ENCODE assay signal across 15 cellular contexts in the genomic region with DNA sequence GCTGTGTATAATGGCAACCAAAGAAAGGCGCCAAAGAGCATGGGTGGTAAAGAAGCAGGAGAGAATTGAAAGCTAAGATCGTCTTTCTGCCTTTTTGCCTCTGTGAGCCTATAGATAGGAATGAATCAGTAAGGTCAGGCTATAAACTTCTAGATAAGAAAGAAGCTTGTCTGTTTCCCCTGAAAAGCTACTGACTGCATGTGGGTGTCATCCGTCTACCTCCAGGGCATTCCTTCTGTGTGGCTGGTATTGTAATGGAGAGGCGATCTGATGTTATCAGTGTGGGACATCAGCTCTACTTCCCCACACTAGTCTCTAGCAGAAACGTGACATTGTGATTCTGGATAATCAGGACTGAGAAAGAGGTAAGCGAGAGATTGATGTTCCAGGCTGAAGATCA.
"Had no signal": no experiment of that assay in that cellular context is flagged by ENCODE, and none has a peak within 500 bp of the region (broad histone marks: within the 10 kb centered on the region; RNA-seq: fewer than 3 reads in every experiment).

No MANE protein-coding gene starts in this region.

- H3K36me3 Mint-ChIP-seq: immature natural killer cell; stimulated activated effector memory CD8-positive, alpha-beta T cell treated with anti-CD3 and anti-CD28 coated beads, Interleukin-12 subunit alpha, Interleukin-12 subunit beta, amount 100 ng/mL, for 72 hours had no signal

- H3K4me1 Mint-ChIP-seq: central memory CD8-positive, alpha-beta T cell; immature natural killer cell; naive thymus-derived CD8-positive, alpha-beta T cell; stimulated activated effector memory CD8-positive, alpha-beta T cell treated with anti-CD3 and anti-CD28 coated beads, Interleukin-12 subunit alpha, Interleukin-12 subunit beta, amount 100 ng/mL, for 72 hours had no signal

- H3K27ac Mint-ChIP-seq: activated T-helper 2 cell treated with anti-CD3 and anti-CD28 coated beads, Interferon-gamma antibody, Interleukin-2, Interleukin-4, amounts not matched to agents 10 μg/mL and 5 μg/mL and 100 μg/mL, durations not matched to agents 14 hours and 24 hours and 36 hours; immature natural killer cell; naive thymus-derived CD8-positive, alpha-beta T cell; stimulated activated effector memory CD8-positive, alpha-beta T cell treated with anti-CD3 and anti-CD28 coated beads, Interleukin-12 subunit alpha, Interleukin-12 subunit beta, amount 100 ng/mL, for 72 hours had no signal

- H3K4me3 Mint-ChIP-seq: central memory CD8-positive, alpha-beta T cell; immature natural killer cell; naive thymus-derived CD8-positive, alpha-beta T cell; stimulated activated effector memory CD8-positive, alpha-beta T cell treated with anti-CD3 and anti-CD28 coated beads, Interleukin-12 subunit alpha, Interleukin-12 subunit beta, amount 100 ng/mL, for 72 hours had no signal

- ATAC-seq: left colon; naive thymus-derived CD8-positive, alpha-beta T cell; stimulated activated effector memory CD8-positive, alpha-beta T cell treated with anti-CD3 and anti-CD28 coated beads, Interleukin-12 subunit alpha, Interleukin-12 subunit beta, amount 100 ng/mL, for 72 hours had no signal

- H3K9me3 Mint-ChIP-seq: activated T-helper 2 cell treated with anti-CD3 and anti-CD28 coated beads, Interferon-gamma antibody, Interleukin-2, Interleukin-4, amounts not matched to agents 10 μg/mL and 5 μg/mL and 100 μg/mL, durations not matched to agents 14 hours and 24 hours and 36 hours; central memory CD8-positive, alpha-beta T cell; naive thymus-derived CD8-positive, alpha-beta T cell; stimulated activated effector memory CD8-positive, alpha-beta T cell treated with anti-CD3 and anti-CD28 coated beads, Interleukin-12 subunit alpha, Interleukin-12 subunit beta, amount 100 ng/mL, for 72 hours had no signal

- DNase-seq: activated CD4-positive, alpha-beta T cell treated with anti-CD3 and anti-CD28 coated beads, Interleukin-2, amount 50 U/mL, for 48 hours; activated CD4-positive, CD25-positive, alpha-beta regulatory T cell treated with anti-CD3 and anti-CD28 coated beads, Interleukin-2, amount 50 U/mL, for 72 hours; activated naive CD4-positive, alpha-beta T cell treated with anti-CD3 and anti-CD28 coated beads, Interleukin-2, amount 50 U/mL, for 16 hours; adrenal gland; esophagus squamous epithelium; glutamatergic neuron; immature natural killer cell; left colon; naive thymus-derived CD8-positive, alpha-beta T cell; nucleus accumbens; posterior cingulate gyrus; retina had no signal
